In genomic region chr5:101904736-101905135, GRCh38 we compare ENCODE assay signal across 21 cellular contexts.
A peak's percentile ranks its signal among the peaks of the same experiment; 100 is the strongest.
DNase-seq lines count a peak whose midpoint lies in the region; ATAC-seq, FAIRE-seq and TF ChIP-seq lines count a peak whose summit lies in the region.
"Had no signal": no experiment of that assay in that cellular context is flagged by ENCODE, and none has a peak within 500 bp of the region (broad histone marks: within the 10 kb centered on the region; RNA-seq: fewer than 3 reads in every experiment).

No MANE protein-coding gene starts in this region.

- H3K27me3 ChIP-seq in GM23338 (ENCODE audit: insufficient read depth) (no peaks in the 10 kb centered on the region), neural progenitor cell (no peaks in the 10 kb centered on the region)
- H3K27me3 ChIP-seq: BLaER1 treated with 17β-estradiol and CSF1 and Interleukin-3, amounts not matched to agents 10 nM and 100 nM had no signal

- FAIRE-seq in D721Med (lab: Jason Lieb, UNC): no peak

- H3K36me3 ChIP-seq in GM23338 (ENCODE audit: insufficient read depth) (no peaks in the 10 kb centered on the region), neural progenitor cell (no peaks in the 10 kb centered on the region)
- H3K36me3 ChIP-seq: BLaER1 treated with 17β-estradiol and CSF1 and Interleukin-3, amounts not matched to agents 10 nM and 100 nM had no signal

- H3K4me1 Mint-ChIP-seq in GM23338 (no peaks in the 10 kb centered on the region), neural progenitor cell (peaks cover 11% of the 10 kb centered on the region)
- no peaks in the 10 kb centered on the region for H3K4me1 Mint-ChIP-seq in activated CD4-positive, alpha-beta T cell treated with anti-CD3 and anti-CD28 coated beads, Interleukin-2, amount 10 ng/mL, durations not matched to agents 7 days and 5 days

- H3K79me2 ChIP-seq in GM23338 (replicated peaks; ENCODE audit: insufficient read depth) (no peaks in the 10 kb centered on the region), neural progenitor cell (ENCODE audit: low read depth) (no peaks in the 10 kb centered on the region)

- DNase-seq in GM23338 (ENCODE audit: low spot score): no peak
- DNase-seq in astrocyte of the hippocampus (ENCODE audit: low read depth, low spot score): peak; percentile 81
- peak; percentile 19 for DNase-seq in fibroblast of pulmonary artery (ENCODE audit: low read depth)
- peak; percentile 10 for DNase-seq in neural progenitor cell (ENCODE audit: low spot score)
- DNase-seq in activated CD4-positive, alpha-beta T cell treated with anti-CD3 and anti-CD28 coated beads, Interleukin-2, amount 10 ng/mL, durations not matched to agents 7 days and 5 days: no peak
- no peak for DNase-seq in D721Med (ENCODE audit: insufficient read length, low spot score)
- DNase-seq: Calu3; CD8-positive, alpha-beta T cell; DMS53; Karpas-422; MM.1S; NCI-H1092; NCI-H1436 treated with DMSO at 0.1 percent for 48 hours; NCI-H748 treated with DMSO at 0.1 percent for 48 hours; NK-92 treated with Interleukin-12 subunit alpha and Interleukin-12 subunit beta, amount 100 ng/mL, for 24 hours; Right ventricle myocardium superior; SW 1271 had no signal

- CTCF ChIA-PET in activated CD4-positive, alpha-beta T cell treated with anti-CD3 and anti-CD28 coated beads, Interleukin-2, amount 10 ng/mL, durations not matched to agents 7 days and 5 days (lab: Charles Lee): no interaction called here

- TF ChIP-seq CTCF in GM23338 (conservative IDR thresholded peaks at IDR 0.05; ENCODE audit: low read depth in 2 of 2): no peak
- no peak for TF ChIP-seq CTCF in fibroblast of pulmonary artery (IDR thresholded peaks at IDR 0.05; ENCODE audit: low read length, missing control alignments)
- no peak for TF ChIP-seq CTCF in neural progenitor cell (IDR thresholded peaks at IDR 0.05)
- no peak for TF ChIP-seq CTCF in D721Med (IDR thresholded peaks at IDR 0.05; ENCODE audit: insufficient read depth, missing control alignments)

- no peak overlapping the region for H3K9ac ChIP-seq in neural progenitor cell
- H3K9ac ChIP-seq: BLaER1 treated with 17β-estradiol and CSF1 and Interleukin-3, amounts not matched to agents 10 nM and 100 nM had no signal

- H3K27ac Mint-ChIP-seq in GM23338: peak overlapping the region; percentile 81; the same call in 1 of the 2 replicates
- no peak overlapping the region for H3K27ac Mint-ChIP-seq in neural progenitor cell
- H3K27ac Mint-ChIP-seq in activated CD4-positive, alpha-beta T cell treated with anti-CD3 and anti-CD28 coated beads, Interleukin-2, amount 10 ng/mL, durations not matched to agents 7 days and 5 days: no peak overlapping the region
- H3K27ac Mint-ChIP-seq: CD8-positive, alpha-beta T cell had no signal

- H2AFZ ChIP-seq in GM23338: no peak overlapping the region; the same call in 1 of the 2 replicates
- peak overlapping the region; percentile 70 for H2AFZ ChIP-seq in neural progenitor cell (replicated peaks)

- H4K20me1 ChIP-seq in GM23338 (replicated peaks; ENCODE audit: insufficient read depth) (no peaks in the 10 kb centered on the region), neural progenitor cell (ENCODE audit: low read depth) (no peaks in the 10 kb centered on the region)
- H4K20me1 ChIP-seq: BLaER1 treated with 17β-estradiol and CSF1 and Interleukin-3, amounts not matched to agents 10 nM and 100 nM had no signal

- H3K4me3 Mint-ChIP-seq in GM23338 (no peak overlapping the region), neural progenitor cell (no peak overlapping the region)
- no peak overlapping the region for H3K4me3 Mint-ChIP-seq in activated CD4-positive, alpha-beta T cell treated with anti-CD3 and anti-CD28 coated beads, Interleukin-2, amount 10 ng/mL, durations not matched to agents 7 days and 5 days
- H3K4me3 Mint-ChIP-seq: CD8-positive, alpha-beta T cell had no signal

- no peaks in the 10 kb centered on the region for H3K9me2 ChIP-seq in GM23338 (ENCODE audit: insufficient read depth)

- H3K9me3 ChIP-seq in neural progenitor cell (ENCODE audit: low read depth): no peaks in the 10 kb centered on the region
- H3K9me3 ChIP-seq: BLaER1 treated with 17β-estradiol and CSF1 and Interleukin-3, amounts not matched to agents 10 nM and 100 nM had no signal

- H3K4me2 ChIP-seq in GM23338: no peak overlapping the region
- no peak overlapping the region for H3K4me2 ChIP-seq in neural progenitor cell
- H3K4me2 ChIP-seq: BLaER1 treated with 17β-estradiol and CSF1 and Interleukin-3, amounts not matched to agents 10 nM and 100 nM had no signal

- no peaks in the 10 kb centered on the region for H3K9me3 Mint-ChIP-seq in GM23338
- H3K9me3 Mint-ChIP-seq in neural progenitor cell: no peaks in the 10 kb centered on the region
- H3K9me3 Mint-ChIP-seq in activated CD4-positive, alpha-beta T cell treated with anti-CD3 and anti-CD28 coated beads, Interleukin-2, amount 10 ng/mL, durations not matched to agents 7 days and 5 days: no peaks in the 10 kb centered on the region

- H3F3A ChIP-seq in GM23338 (replicated peaks; ENCODE audit: low read depth) (no peaks in the 10 kb centered on the region), neural progenitor cell (ENCODE audit: low read depth) (no peaks in the 10 kb centered on the region)

- POLR2A ChIA-PET in activated CD4-positive, alpha-beta T cell treated with anti-CD3 and anti-CD28 coated beads, Interleukin-2, amount 10 ng/mL, durations not matched to agents 7 days and 5 days (lab: Charles Lee): no interaction called here

- no peak overlapping the region; the same call in 1 of the 2 replicates for H3K27ac ChIP-seq in GM23338 (ENCODE audit: low read depth)
- H3K27ac ChIP-seq in neural progenitor cell: no peak overlapping the region
- H3K27ac ChIP-seq: BLaER1 treated with 17β-estradiol and CSF1 and Interleukin-3, amounts not matched to agents 10 nM and 100 nM had no signal

- no peak overlapping the region for H3K4me3 ChIP-seq in GM23338
- H3K4me3 ChIP-seq in fibroblast of pulmonary artery (replicated peaks; ENCODE audit: low read depth, low read length): no peak overlapping the region
- no peak overlapping the region for H3K4me3 ChIP-seq in neural progenitor cell
- H3K4me3 ChIP-seq: BLaER1 treated with 17β-estradiol and CSF1 and Interleukin-3, amounts not matched to agents 10 nM and 100 nM had no signal

- no peak for ATAC-seq in GM23338
- ATAC-seq in HG03378 (IDR thresholded peaks at IDR 0.05; ENCODE audit: unreplicated experiment): no peak
- no peak for ATAC-seq in HG03565 (IDR thresholded peaks at IDR 0.05; ENCODE audit: unreplicated experiment)
- ATAC-seq: CD8-positive, alpha-beta T cell; HCT116 had no signal

- no peaks in the 10 kb centered on the region for H3K36me3 Mint-ChIP-seq in GM23338 (ENCODE audit: low read depth)
- no peaks in the 10 kb centered on the region for H3K36me3 Mint-ChIP-seq in neural progenitor cell
- no peaks in the 10 kb centered on the region for H3K36me3 Mint-ChIP-seq in activated CD4-positive, alpha-beta T cell treated with anti-CD3 and anti-CD28 coated beads, Interleukin-2, amount 10 ng/mL, durations not matched to agents 7 days and 5 days (ENCODE audit: low read depth)
- H3K36me3 Mint-ChIP-seq: CD8-positive, alpha-beta T cell had no signal

- no peaks in the 10 kb centered on the region for H3K4me1 ChIP-seq in GM23338 (ENCODE audit: insufficient read depth)
- H3K4me1 ChIP-seq in neural progenitor cell: no peaks in the 10 kb centered on the region
- H3K4me1 ChIP-seq: BLaER1 treated with 17β-estradiol and CSF1 and Interleukin-3, amounts not matched to agents 10 nM and 100 nM had no signal

- H3K27me3 Mint-ChIP-seq in GM23338 (ENCODE audit: insufficient read depth, low read depth, poor library complexity) (no peaks in the 10 kb centered on the region), neural progenitor cell (ENCODE audit: insufficient read depth, low read depth) (no peaks in the 10 kb centered on the region)
- H3K27me3 Mint-ChIP-seq in activated CD4-positive, alpha-beta T cell treated with anti-CD3 and anti-CD28 coated beads, Interleukin-2, amount 10 ng/mL, durations not matched to agents 7 days and 5 days: no peaks in the 10 kb centered on the region

TF ChIP-seq in GM23338, 12 proteins besides CTCF, POLR2A, EP300 and RAD21:
- no peak for TF ChIP-seq ETS1 (IDR thresholded peaks at IDR 0.05)
TF ChIP-seq in GM23338: peak in this region for 0.

Comparison
In these comparisons a context has a peak if more than half of its experiments do, and no peak if none do; other contexts are left out.
1. DNase-seq: peak in astrocyte of the hippocampus (single experiment), fibroblast of pulmonary artery (single experiment) and neural progenitor cell (single experiment); none in GM23338 (single experiment), activated CD4-positive, alpha-beta T cell treated with anti-CD3 and anti-CD28 coated beads, Interleukin-2, amount 10 ng/mL, durations not matched to agents 7 days and 5 days (single experiment) and D721Med (single experiment).